ENCODE assay signal across 11 cellular contexts in the genomic region with DNA sequence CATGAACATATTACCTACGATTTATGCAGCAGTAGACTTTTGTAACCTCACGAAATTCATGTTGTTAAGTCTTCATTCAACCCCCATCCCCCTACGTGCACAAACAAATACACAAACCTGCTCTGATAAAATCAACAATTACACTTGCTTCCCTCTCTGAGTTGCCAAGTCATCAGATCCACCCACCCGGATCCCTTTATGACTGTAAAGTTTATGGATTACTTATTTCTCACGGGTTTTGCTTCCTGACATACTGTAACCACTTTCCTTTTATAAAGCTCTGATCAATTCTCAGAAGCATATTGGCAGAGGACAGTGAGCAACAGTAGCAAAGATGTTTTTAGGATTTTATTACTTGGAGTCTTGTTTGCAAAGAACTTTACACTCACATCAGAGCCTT.
DNase-seq lines count a peak whose midpoint lies in the region; ATAC-seq, FAIRE-seq and TF ChIP-seq lines count a peak whose summit lies in the region.
"Had no signal": no experiment of that assay in that cellular context is flagged by ENCODE, and none has a peak within 500 bp of the region (broad histone marks: within the 10 kb centered on the region; RNA-seq: fewer than 3 reads in every experiment).

No MANE protein-coding gene starts in this region.

- H3K9me3 ChIP-seq in A549 (no peaks in the 10 kb centered on the region), adrenal gland (replicated peaks in 1 of 3) (no peaks in the 10 kb centered on the region), MG63 (no peaks in the 10 kb centered on the region)
- H3K9me3 ChIP-seq: right atrium auricular region, tibial nerve had no signal

- no peak for TF ChIP-seq POLR2A in A549 (IDR thresholded peaks at IDR 0.05; ENCODE audit: low read length)
- no peak for TF ChIP-seq POLR2A in adrenal gland (IDR thresholded peaks at IDR 0.05)

- peaks cover 24% of the 10 kb centered on the region for H3K36me3 Mint-ChIP-seq in activated naive CD8-positive, alpha-beta T cell treated with anti-CD3 and anti-CD28 coated beads for 36 hours

- no peaks in the 10 kb centered on the region for H3K27me3 ChIP-seq in adrenal gland
- no peaks in the 10 kb centered on the region for H3K27me3 ChIP-seq in MG63
- H3K27me3 ChIP-seq: right atrium auricular region, tibial nerve had no signal

- TF ChIP-seq EP300 in A549 (IDR thresholded peaks at IDR 0.05), result 0 out of 5 replicates have a peak, but pooled peaks of 1 of the 2 experiments have one; percentile 12

- no peak overlapping the region for H3K4me3 Mint-ChIP-seq in activated naive CD8-positive, alpha-beta T cell treated with anti-CD3 and anti-CD28 coated beads for 36 hours

- no peak for TF ChIP-seq CTCF in A549 (IDR thresholded peaks at IDR 0.05)
- TF ChIP-seq CTCF in adrenal gland (IDR thresholded peaks at IDR 0.05), result no peak

- 1% methylated on average over 5 of the region's 5 CpGs for WGBS in A549 (ENCODE audit: missing lambda C conversion rate)
- 65 to 71% (median 66%) methylated on average over 5 of the region's 5 CpGs for WGBS in adrenal gland, 4 donors

- H3K4me1 Mint-ChIP-seq in activated naive CD8-positive, alpha-beta T cell treated with anti-CD3 and anti-CD28 coated beads for 36 hours, result peaks cover 60% of the 10 kb centered on the region

- peak; percentile 59 for FAIRE-seq in A549 (lab: Jason Lieb, UNC)
- peak; percentile 97 for FAIRE-seq in GM19239 (lab: Jason Lieb, UNC)

- peak overlapping the region; percentile 87 for H3K4me2 ChIP-seq in A549

- intact Hi-C loops in adrenal gland (cut with DNase I), result no loop called here

- H3K27ac Mint-ChIP-seq in activated naive CD8-positive, alpha-beta T cell treated with anti-CD3 and anti-CD28 coated beads for 36 hours, result peak overlapping the region; percentile 16

- CTCF ChIA-PET in A549 (lab: Yijun Ruan, JAX), result interaction anchor here (0.6 to 2.4 kb wide), 4 partner anchors 58 to 1087 kb away, joined by 3 to 12 read pairs (median 5); a partner anchor contains a TSS

- no peaks in the 10 kb centered on the region for H3K27me3 Mint-ChIP-seq in activated naive CD8-positive, alpha-beta T cell treated with anti-CD3 and anti-CD28 coated beads for 36 hours

- DNase-seq in A549 (ENCODE audit: low read depth in 1 of 2, low spot score in 1 of 2) (peak in 1 of 2 experiments; percentile 83), GM19239 (ENCODE audit: insufficient read length, low spot score) (peak; percentile 12), adrenal gland (no peak), MG63 (no peak), amniotic stem cell (lab: John Stamatoyannopoulos, UW) (no peak), substantia nigra (lab: John Stamatoyannopoulos, UW) (no peak)
- no peak for DNase-seq in activated naive CD8-positive, alpha-beta T cell treated with anti-CD3 and anti-CD28 coated beads for 36 hours
- DNase-seq: DMS 273 treated with DMSO at 0.1 percent for 48 hours had no signal

- ATAC-seq in A549 (peak; percentile 68 to 72), HG03135 (IDR thresholded peaks at IDR 0.05; ENCODE audit: unreplicated experiment) (peak; percentile 79)

- peak overlapping the region; percentile 69 to 83 for H3K27ac ChIP-seq in A549
- no peak overlapping the region for H3K27ac ChIP-seq in adrenal gland
- no peak overlapping the region for H3K27ac ChIP-seq in substantia nigra (ENCODE audit: low read depth, low read length, poor library complexity, severe bottlenecking)
- H3K27ac ChIP-seq: right atrium auricular region, tibial nerve had no signal

- H3K4me1 ChIP-seq in A549 (peaks cover 56% of the 10 kb centered on the region), adrenal gland (replicated peaks in 1 of 2) (peaks cover 8 to 13% of the 10 kb centered on the region in 2 donors)

- peak overlapping the region; percentile 29; the same call in 2 of the 3 replicates for H3K4me3 ChIP-seq in A549
- no peak overlapping the region for H3K4me3 ChIP-seq in adrenal gland
- no peak overlapping the region for H3K4me3 ChIP-seq in MG63
- H3K4me3 ChIP-seq: right atrium auricular region, tibial nerve had no signal

- H3K36me3 ChIP-seq in adrenal gland (replicated peaks in 1 of 2) (no peaks in the 10 kb centered on the region), MG63 (no peaks in the 10 kb centered on the region)
- H3K36me3 ChIP-seq: right atrium auricular region, tibial nerve had no signal

- POLR2A ChIA-PET in A549 (lab: Yijun Ruan, JAX), result no interaction called here

- H3K9me3 Mint-ChIP-seq in activated naive CD8-positive, alpha-beta T cell treated with anti-CD3 and anti-CD28 coated beads for 36 hours, result peaks cover 2% of the 10 kb centered on the region

- no peak for TF ChIP-seq RAD21 in A549 (conservative IDR thresholded peaks at IDR 0.05 in 1 of 2, IDR thresholded peaks at IDR 0.05 in 1 of 2)

TF ChIP-seq in A549, 52 proteins besides CTCF, POLR2A, EP300 and RAD21:
- TF ChIP-seq RCOR1 (IDR thresholded peaks at IDR 0.05; ENCODE audit: low read depth, low read length) (no peak), CHD4 (IDR thresholded peaks at IDR 0.05; ENCODE audit: borderline replicate concordance) (no peak), CEBPB (IDR thresholded peaks at IDR 0.05) (peak in 1 of 2 experiments; percentile 33; a peak in 1 of 4 replicates), MAFK (IDR thresholded peaks at IDR 0.05; ENCODE audit: partially characterized antibody) (peak; percentile 91), TFCP2L1 (CRISPR knock-in tag; IDR thresholded peaks at IDR 0.05) (no peak), FOSL2 (IDR thresholded peaks at IDR 0.05) (no peak), FOSL2 (CRISPR knock-in tag; IDR thresholded peaks at IDR 0.05) (peak; percentile 27; the same call in 1 of the 2 replicates), JUN (IDR thresholded peaks at IDR 0.05) (0 out of 5 replicates have a peak, but pooled peaks have one; percentile 13 to 32), ZFP36 (IDR thresholded peaks at IDR 0.05; ENCODE audit: borderline replicate concordance, partially characterized antibody) (no peak), EHF (CRISPR knock-in tag; IDR thresholded peaks at IDR 0.05) (no peak), RFX5 (IDR thresholded peaks at IDR 0.05) (no peak), GATA3 (IDR thresholded peaks at IDR 0.05; ENCODE audit: borderline replicate concordance) (peak; percentile 86), EHMT2 (IDR thresholded peaks at IDR 0.05; ENCODE audit: low read depth) (no peak)

Comparison
In these comparisons a context has a peak if more than half of its experiments do, and no peak if none do; other contexts are left out.
1. H3K27ac ChIP-seq: peak in A549 (2 of 2); none in adrenal gland (0 of 5) and substantia nigra (single experiment).